ENCODE assay signal across 14 cellular contexts in the genomic region with DNA sequence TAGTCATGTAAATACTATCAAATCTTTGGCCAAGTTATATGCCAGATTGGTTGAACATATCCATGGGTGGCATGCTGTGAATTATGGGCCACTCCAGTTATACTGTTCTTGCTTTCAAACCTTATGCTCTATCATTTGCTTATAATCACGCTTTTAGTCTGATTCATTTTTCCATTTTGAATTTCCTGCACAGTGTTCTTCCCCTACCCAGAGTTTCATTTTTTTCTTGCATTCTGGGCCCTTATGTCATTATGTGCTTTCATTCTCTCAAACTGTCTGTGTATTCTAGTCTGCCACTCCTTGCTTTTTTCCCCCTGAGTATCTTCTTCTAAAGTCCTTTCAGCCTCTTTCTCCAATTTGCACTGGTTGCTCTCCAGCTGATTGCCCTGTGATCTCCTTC.
DNase-seq lines count a peak whose midpoint lies in the region; ATAC-seq and TF ChIP-seq lines count a peak whose summit lies in the region.
"Had no signal": no experiment of that assay in that cellular context is flagged by ENCODE, and none has a peak within 500 bp of the region (broad histone marks: within the 10 kb centered on the region; RNA-seq: fewer than 3 reads in every experiment).

No MANE protein-coding gene starts in this region.

- H3K4me3 ChIP-seq in CD4-positive, alpha-beta memory T cell (ENCODE audit: low read length in 2 of 2), result no peak overlapping the region
- no peak overlapping the region for H3K4me3 ChIP-seq in gastrocnemius medialis
- H3K4me3 ChIP-seq: A549 had no signal

- no peaks in the 10 kb centered on the region for H3K9me3 ChIP-seq in CD4-positive, alpha-beta memory T cell (ENCODE audit: control insufficient read depth in 1 of 2, low read length in 2 of 2)
- no peaks in the 10 kb centered on the region for H3K9me3 ChIP-seq in gastrocnemius medialis
- H3K9me3 ChIP-seq: A549 had no signal

- H3K27ac ChIP-seq in CD4-positive, alpha-beta memory T cell (ENCODE audit: low read depth, low read length), result no peak overlapping the region
- no peak overlapping the region for H3K27ac ChIP-seq in gastrocnemius medialis
- H3K27ac ChIP-seq: A549 had no signal

- peak; percentile 55 for ATAC-seq in stimulated activated effector memory CD8-positive, alpha-beta T cell treated with anti-CD3 and anti-CD28 coated beads, Interleukin-12 subunit alpha, Interleukin-12 subunit beta, amount 100 ng/mL, for 72 hours
- ATAC-seq in gastrocnemius medialis, result no peak
- no peak for ATAC-seq in GM18502 (IDR thresholded peaks at IDR 0.05; ENCODE audit: poor library complexity, unreplicated experiment)
- ATAC-seq: A549 had no signal

- CTCF ChIA-PET in activated naive CD4-positive, alpha-beta T cell treated with anti-CD3 and anti-CD28 coated beads for 36 hours (lab: Charles Lee), result no interaction called here
- CTCF ChIA-PET in CD4-positive, alpha-beta memory T cell (lab: Charles Lee; ENCODE audit: partially characterized antibody), result no interaction called here

- intact Hi-C loops in activated naive CD4-positive, alpha-beta T cell treated with anti-CD3 and anti-CD28 coated beads for 36 hours (cut with micrococcal nuclease), result no loop called here
- intact Hi-C loops in CD4-positive, alpha-beta memory T cell (cut with micrococcal nuclease), result no loop called here
- intact Hi-C loops in activated T-helper 1 cell treated with anti-CD3 and anti-CD28 coated beads, Interleukin-12 subunit alpha, Interleukin-12 subunit beta, Interleukin-2, Interleukin-4 antibody, amounts not matched to agents 30 ng/mL and 10 ng/mL and 1 ng/mL, durations not matched to agents 14 hours and 24 hours and 36 hours (cut with micrococcal nuclease), result no loop called here
- intact Hi-C loops in gastrocnemius medialis (cut with DNase I; ENCODE audit: low total_unique reads), result no loop called here

- H3K36me3 Mint-ChIP-seq in activated naive CD4-positive, alpha-beta T cell treated with anti-CD3 and anti-CD28 coated beads, Interleukin-2, amount 50 U/mL, for 24 hours, result peaks cover 34% of the 10 kb centered on the region
- H3K36me3 Mint-ChIP-seq in activated naive CD4-positive, alpha-beta T cell treated with anti-CD3 and anti-CD28 coated beads for 36 hours (ENCODE audit: low read depth), result peaks cover 27% of the 10 kb centered on the region
- peaks cover 55 to 56% of the 10 kb centered on the region in 2 donors for H3K36me3 Mint-ChIP-seq in CD4-positive, alpha-beta memory T cell
- H3K36me3 Mint-ChIP-seq in activated T-helper 1 cell treated with anti-CD3 and anti-CD28 coated beads, Interleukin-12 subunit alpha, Interleukin-12 subunit beta, Interleukin-2, Interleukin-4 antibody, amounts not matched to agents 30 ng/mL and 10 ng/mL and 1 ng/mL, durations not matched to agents 14 hours and 24 hours and 36 hours (ENCODE audit: low read depth), result peaks cover 32% of the 10 kb centered on the region
- H3K36me3 Mint-ChIP-seq in stimulated activated effector memory CD8-positive, alpha-beta T cell treated with anti-CD3 and anti-CD28 coated beads, Interleukin-12 subunit alpha, Interleukin-12 subunit beta, amount 100 ng/mL, for 72 hours, result peaks cover 28% of the 10 kb centered on the region

- peaks cover 5% of the 10 kb centered on the region for H3K9me3 Mint-ChIP-seq in activated naive CD4-positive, alpha-beta T cell treated with anti-CD3 and anti-CD28 coated beads, Interleukin-2, amount 50 U/mL, for 24 hours
- peaks cover 5% of the 10 kb centered on the region for H3K9me3 Mint-ChIP-seq in activated naive CD4-positive, alpha-beta T cell treated with anti-CD3 and anti-CD28 coated beads for 36 hours
- H3K9me3 Mint-ChIP-seq in CD4-positive, alpha-beta memory T cell, result peaks cover 0 to 4% (median 0%) of the 10 kb centered on the region in 8 donors
- H3K9me3 Mint-ChIP-seq in activated T-helper 1 cell treated with anti-CD3 and anti-CD28 coated beads, Interleukin-12 subunit alpha, Interleukin-12 subunit beta, Interleukin-2, Interleukin-4 antibody, amounts not matched to agents 30 ng/mL and 10 ng/mL and 1 ng/mL, durations not matched to agents 14 hours and 24 hours and 36 hours, result peaks cover 10% of the 10 kb centered on the region
- H3K9me3 Mint-ChIP-seq in stimulated activated effector memory CD8-positive, alpha-beta T cell treated with anti-CD3 and anti-CD28 coated beads, Interleukin-12 subunit alpha, Interleukin-12 subunit beta, amount 100 ng/mL, for 72 hours, result peaks cover 3% of the 10 kb centered on the region

- DNase-seq in activated naive CD4-positive, alpha-beta T cell treated with anti-CD3 and anti-CD28 coated beads for 36 hours, result no peak
- DNase-seq in CD4-positive, alpha-beta memory T cell, result no peak
- no peak for DNase-seq in activated T-helper 1 cell treated with anti-CD3 and anti-CD28 coated beads, Interleukin-12 subunit alpha, Interleukin-12 subunit beta, Interleukin-2, Interleukin-4 antibody, amounts not matched to agents 30 ng/mL and 10 ng/mL and 1 ng/mL, durations not matched to agents 14 hours and 24 hours and 36 hours (ENCODE audit: low spot score)
- DNase-seq in stimulated activated effector memory CD8-positive, alpha-beta T cell treated with anti-CD3 and anti-CD28 coated beads, Interleukin-12 subunit alpha, Interleukin-12 subunit beta, amount 100 ng/mL, for 72 hours (ENCODE audit: low spot score in 2 of 2), result no peak
- DNase-seq in gastrocnemius medialis, result no peak
- DNase-seq: COR-L47, DND-41, GDM1, GOT3, H9 had no signal

- peaks cover 12% of the 10 kb centered on the region for H3K4me1 ChIP-seq in CD4-positive, alpha-beta memory T cell (ENCODE audit: insufficient read depth, low read length)
- no peaks in the 10 kb centered on the region for H3K4me1 ChIP-seq in gastrocnemius medialis
- H3K4me1 ChIP-seq: A549 had no signal

- no peaks in the 10 kb centered on the region for H3K27me3 ChIP-seq in CD4-positive, alpha-beta memory T cell (ENCODE audit: insufficient read depth, low read length)
- H3K27me3 ChIP-seq in gastrocnemius medialis, result no peaks in the 10 kb centered on the region

- peak overlapping the region; percentile 37 for H3K27ac Mint-ChIP-seq in activated naive CD4-positive, alpha-beta T cell treated with anti-CD3 and anti-CD28 coated beads, Interleukin-2, amount 50 U/mL, for 24 hours
- no peak overlapping the region for H3K27ac Mint-ChIP-seq in activated naive CD4-positive, alpha-beta T cell treated with anti-CD3 and anti-CD28 coated beads for 36 hours
- H3K27ac Mint-ChIP-seq in CD4-positive, alpha-beta memory T cell, result peak overlapping the region in 4 of 7 donors; percentile 1 to 81 (median 52)
- H3K27ac Mint-ChIP-seq in activated T-helper 1 cell treated with anti-CD3 and anti-CD28 coated beads, Interleukin-12 subunit alpha, Interleukin-12 subunit beta, Interleukin-2, Interleukin-4 antibody, amounts not matched to agents 30 ng/mL and 10 ng/mL and 1 ng/mL, durations not matched to agents 14 hours and 24 hours and 36 hours, result peak overlapping the region; percentile 49
- no peak overlapping the region for H3K27ac Mint-ChIP-seq in stimulated activated effector memory CD8-positive, alpha-beta T cell treated with anti-CD3 and anti-CD28 coated beads, Interleukin-12 subunit alpha, Interleukin-12 subunit beta, amount 100 ng/mL, for 72 hours
- H3K27ac Mint-ChIP-seq: H9 had no signal

- H3K36me3 ChIP-seq in CD4-positive, alpha-beta memory T cell (ENCODE audit: insufficient read depth, low read length), result peaks cover 14% of the 10 kb centered on the region
- no peaks in the 10 kb centered on the region for H3K36me3 ChIP-seq in gastrocnemius medialis

- POLR2A ChIA-PET in CD4-positive, alpha-beta memory T cell (lab: Charles Lee; ENCODE audit: partially characterized antibody), result no interaction called here

- TF ChIP-seq POLR2A in gastrocnemius medialis (IDR thresholded peaks at IDR 0.05), result no peak

- no peak for TF ChIP-seq CTCF in gastrocnemius medialis (IDR thresholded peaks at IDR 0.05 in 4 of 5, conservative IDR thresholded peaks at IDR 0.05 in 1 of 5)

- peaks cover 45% of the 10 kb centered on the region for H3K4me1 Mint-ChIP-seq in activated naive CD4-positive, alpha-beta T cell treated with anti-CD3 and anti-CD28 coated beads, Interleukin-2, amount 50 U/mL, for 24 hours
- H3K4me1 Mint-ChIP-seq in activated naive CD4-positive, alpha-beta T cell treated with anti-CD3 and anti-CD28 coated beads for 36 hours (ENCODE audit: low read depth), result peaks cover 30% of the 10 kb centered on the region
- H3K4me1 Mint-ChIP-seq in CD4-positive, alpha-beta memory T cell, result peaks cover 37 to 61% (median 49%) of the 10 kb centered on the region in 4 donors
- peaks cover 9% of the 10 kb centered on the region for H3K4me1 Mint-ChIP-seq in activated T-helper 1 cell treated with anti-CD3 and anti-CD28 coated beads, Interleukin-12 subunit alpha, Interleukin-12 subunit beta, Interleukin-2, Interleukin-4 antibody, amounts not matched to agents 30 ng/mL and 10 ng/mL and 1 ng/mL, durations not matched to agents 14 hours and 24 hours and 36 hours (ENCODE audit: low read depth)
- H3K4me1 Mint-ChIP-seq in stimulated activated effector memory CD8-positive, alpha-beta T cell treated with anti-CD3 and anti-CD28 coated beads, Interleukin-12 subunit alpha, Interleukin-12 subunit beta, amount 100 ng/mL, for 72 hours, result peaks cover 38% of the 10 kb centered on the region
- H3K4me1 Mint-ChIP-seq: CD14-positive monocyte had no signal

- no peaks in the 10 kb centered on the region for H3K27me3 Mint-ChIP-seq in activated naive CD4-positive, alpha-beta T cell treated with anti-CD3 and anti-CD28 coated beads, Interleukin-2, amount 50 U/mL, for 24 hours
- H3K27me3 Mint-ChIP-seq in activated naive CD4-positive, alpha-beta T cell treated with anti-CD3 and anti-CD28 coated beads for 36 hours (ENCODE audit: low read depth), result no peaks in the 10 kb centered on the region
- no peaks in the 10 kb centered on the region for H3K27me3 Mint-ChIP-seq in CD4-positive, alpha-beta memory T cell
- H3K27me3 Mint-ChIP-seq in activated T-helper 1 cell treated with anti-CD3 and anti-CD28 coated beads, Interleukin-12 subunit alpha, Interleukin-12 subunit beta, Interleukin-2, Interleukin-4 antibody, amounts not matched to agents 30 ng/mL and 10 ng/mL and 1 ng/mL, durations not matched to agents 14 hours and 24 hours and 36 hours (ENCODE audit: insufficient read depth), result no peaks in the 10 kb centered on the region

- no peak overlapping the region for H3K4me3 Mint-ChIP-seq in activated naive CD4-positive, alpha-beta T cell treated with anti-CD3 and anti-CD28 coated beads, Interleukin-2, amount 50 U/mL, for 24 hours
- no peak overlapping the region for H3K4me3 Mint-ChIP-seq in activated naive CD4-positive, alpha-beta T cell treated with anti-CD3 and anti-CD28 coated beads for 36 hours
- peak overlapping the region in 5 of 8 donors; percentile 20 to 61 (median 33) for H3K4me3 Mint-ChIP-seq in CD4-positive, alpha-beta memory T cell
- no peak overlapping the region for H3K4me3 Mint-ChIP-seq in activated T-helper 1 cell treated with anti-CD3 and anti-CD28 coated beads, Interleukin-12 subunit alpha, Interleukin-12 subunit beta, Interleukin-2, Interleukin-4 antibody, amounts not matched to agents 30 ng/mL and 10 ng/mL and 1 ng/mL, durations not matched to agents 14 hours and 24 hours and 36 hours
- no peak overlapping the region for H3K4me3 Mint-ChIP-seq in stimulated activated effector memory CD8-positive, alpha-beta T cell treated with anti-CD3 and anti-CD28 coated beads, Interleukin-12 subunit alpha, Interleukin-12 subunit beta, amount 100 ng/mL, for 72 hours
- H3K4me3 Mint-ChIP-seq: CD14-positive monocyte, H9 had no signal

- in situ Hi-C loops in gastrocnemius medialis (cut with MboI; ENCODE audit: low sequenced_read_pairs in 4 of 4), result no loop called here

Comparison
In these comparisons a context has a peak if more than half of its experiments do, and no peak if none do; other contexts are left out.
1. H3K27ac Mint-ChIP-seq: peak in activated naive CD4-positive, alpha-beta T cell treated with anti-CD3 and anti-CD28 coated beads, Interleukin-2, amount 50 U/mL, for 24 hours (single experiment), CD4-positive, alpha-beta memory T cell (4 of 7) and activated T-helper 1 cell treated with anti-CD3 and anti-CD28 coated beads, Interleukin-12 subunit alpha, Interleukin-12 subunit beta, Interleukin-2, Interleukin-4 antibody, amounts not matched to agents 30 ng/mL and 10 ng/mL and 1 ng/mL, durations not matched to agents 14 hours and 24 hours and 36 hours (single experiment); none in activated naive CD4-positive, alpha-beta T cell treated with anti-CD3 and anti-CD28 coated beads for 36 hours (single experiment) and stimulated activated effector memory CD8-positive, alpha-beta T cell treated with anti-CD3 and anti-CD28 coated beads, Interleukin-12 subunit alpha, Interleukin-12 subunit beta, amount 100 ng/mL, for 72 hours (single experiment).
2. H3K4me3 Mint-ChIP-seq: peak in CD4-positive, alpha-beta memory T cell (5 of 8); none in activated naive CD4-positive, alpha-beta T cell treated with anti-CD3 and anti-CD28 coated beads, Interleukin-2, amount 50 U/mL, for 24 hours (single experiment), activated naive CD4-positive, alpha-beta T cell treated with anti-CD3 and anti-CD28 coated beads for 36 hours (single experiment), activated T-helper 1 cell treated with anti-CD3 and anti-CD28 coated beads, Interleukin-12 subunit alpha, Interleukin-12 subunit beta, Interleukin-2, Interleukin-4 antibody, amounts not matched to agents 30 ng/mL and 10 ng/mL and 1 ng/mL, durations not matched to agents 14 hours and 24 hours and 36 hours (single experiment) and stimulated activated effector memory CD8-positive, alpha-beta T cell treated with anti-CD3 and anti-CD28 coated beads, Interleukin-12 subunit alpha, Interleukin-12 subunit beta, amount 100 ng/mL, for 72 hours (single experiment).